Comparison of ENCODE assay signal across 8 cellular contexts in genomic region chr19:13051581-13052165, GRCh38. TPM values are rescaled to one million over a fixed set of nuclear protein-coding genes. Genes with fewer than 3 reads are reported as not detected.
A peak's percentile ranks its signal among the peaks of the same experiment; 100 is the strongest.
DNase-seq lines count a peak whose midpoint lies in the region; ATAC-seq, FAIRE-seq and TF ChIP-seq lines count a peak whose summit lies in the region.

No MANE protein-coding gene starts in this region.

- H3K9me3 ChIP-seq in keratinocyte (ENCODE audit: control insufficient read depth, low read depth, low read length), result no peaks in the 10 kb centered on the region

- peaks cover 4% of the 10 kb centered on the region for H3K9me1 ChIP-seq in keratinocyte (ENCODE audit: control insufficient read depth, extremely low read depth, insufficient read depth, low read length)

- dilution Hi-C loops in keratinocyte (cut with MboI; ENCODE audit: extremely low pct_ligation_motif_present, low sequenced_read_pairs), result no loop called here

- no peak for ATAC-seq in stimulated activated naive CD8-positive, alpha-beta T cell treated with anti-CD3 and anti-CD28 coated beads, Interleukin-15, Interleukin-2, amounts not matched to agents 100 U/mL and 50 U/mL, for 24 hours

- H3K4me1 ChIP-seq in keratinocyte (ENCODE audit: control insufficient read depth, extremely low read depth, insufficient read depth, low read length), result peaks cover 64% of the 10 kb centered on the region

- peaks cover 0 to 4% of the 10 kb centered on the region in 2 experiments for H3K36me3 ChIP-seq in keratinocyte (ENCODE audit: control insufficient read depth in 2 of 2, extremely low read depth in 1 of 2, insufficient read depth in 2 of 2, low read length in 2 of 2)

- peaks cover 33% of the 10 kb centered on the region for H3K79me2 ChIP-seq in keratinocyte (ENCODE audit: control insufficient read depth, insufficient read depth, low read length)

- H3K9ac ChIP-seq in keratinocyte (ENCODE audit: control insufficient read depth, extremely low read depth, insufficient read depth, low read length), result no peak overlapping the region

- no peaks in the 10 kb centered on the region for H3K27me3 ChIP-seq in keratinocyte (ENCODE audit: control insufficient read depth, extremely low read depth, insufficient read depth, low read length)

- no peak overlapping the region for H3K4me3 ChIP-seq in GM12865 (ENCODE audit: low read depth, low read length)
- H3K4me3 ChIP-seq in keratinocyte (ENCODE audit: control insufficient read depth in 2 of 3, extremely low read depth in 1 of 3, insufficient read depth in 2 of 3, low read depth in 1 of 3, low read length in 3 of 3), result peak overlapping the region in 1 of 3 experiments; percentile 25

- no peak for TF ChIP-seq CTCF in GM12865 (IDR thresholded peaks at IDR 0.05; ENCODE audit: insufficient read depth, low read depth, low read length, missing control alignments)
- TF ChIP-seq CTCF in keratinocyte (optimal IDR thresholded peaks at IDR 0.05 in 1 of 3, IDR thresholded peaks at IDR 0.05 in 1 of 3, conservative IDR thresholded peaks at IDR 0.05 in 1 of 3; ENCODE audit: extremely low read depth in 1 of 3, insufficient read depth in 2 of 3, low read length in 3 of 3), result no peak

- DNase-seq in GM12865 (ENCODE audit: low read depth) (peak; percentile 18), NCI-H2107 (lab: John Stamatoyannopoulos, UW) (peak; percentile 61), keratinocyte (ENCODE audit: low read depth, low spot score) (no peak), inferior parietal cortex (ENCODE audit: extremely low spot score) (no peak), SW480 (ENCODE audit: low spot score) (no peak), SIG-M5 treated with dmso at 0.1 percent for 504 hours (lab: John Stamatoyannopoulos, UW; ENCODE audit: unreplicated experiment) (no peak)
- DNase-seq in stimulated activated naive CD8-positive, alpha-beta T cell treated with anti-CD3 and anti-CD28 coated beads, Interleukin-15, Interleukin-2, amounts not matched to agents 100 U/mL and 50 U/mL, for 24 hours, result peak; percentile 45

- H3K27ac ChIP-seq in angular gyrus (ENCODE audit: low read depth, low read length) (peak overlapping the region; percentile 80), keratinocyte (ENCODE audit: control insufficient read depth, insufficient read depth, low read length) (no peak overlapping the region)

- H3K4me2 ChIP-seq in keratinocyte (ENCODE audit: control insufficient read depth, extremely low read depth, insufficient read depth, low read depth, low read length), result peak overlapping the region; percentile 53

- no peak overlapping the region for H2AFZ ChIP-seq in keratinocyte (ENCODE audit: control insufficient read depth, low read length)

- peaks cover 4% of the 10 kb centered on the region for H4K20me1 ChIP-seq in keratinocyte (ENCODE audit: control insufficient read depth, extremely low read depth, insufficient read depth, low read length)

- no peak for FAIRE-seq in keratinocyte (lab: Jason Lieb, UNC)

RNA-seq across cellular contexts. Expression of gene LYL1, which starts 51.0 kb away (rescaled TPM):
- polyA plus RNA-seq in keratinocyte, result 0.07 to 0.26 TPM (median 0.13 TPM) in 3 replicates
- 0.35 TPM for polyA plus RNA-seq in keratinocyte (2011; ENCODE audit: low read depth)
- 0.08 and 0.09 TPM in 2 replicates for polyA plus RNA-seq in keratinocyte (2011; cell fraction: cytosol; rRNA removed)
- 0.08 and 0.19 TPM in 2 replicates for polyA plus RNA-seq in keratinocyte (2011; cell fraction: nucleus; rRNA removed)
- 0.10 and 0.50 TPM in 2 replicates for polyA plus RNA-seq in keratinocyte (2012; ENCODE audit: low replicate concordance)
- polyA minus RNA-seq in keratinocyte, result 0.20 TPM in 1 of 3 replicates, not detected in the others
- polyA minus RNA-seq in keratinocyte (2011; cell fraction: cytosol; rRNA and poly(A)+ RNA removed), result not detected
- not detected in 2 replicates for polyA minus RNA-seq in keratinocyte (2011; cell fraction: nucleus; rRNA and poly(A)+ RNA removed)

RNA-seq across cellular contexts. Expression of gene NFIX, which starts 56.4 kb away (rescaled TPM):
- polyA plus RNA-seq in keratinocyte, result 3.1 to 21.4 TPM (median 5.2 TPM) in 3 replicates
- polyA plus RNA-seq in keratinocyte (2011; ENCODE audit: low read depth), result 13.1 TPM
- 8.8 and 19.1 TPM in 2 replicates for polyA plus RNA-seq in keratinocyte (2011; cell fraction: cytosol; rRNA removed)
- 16.8 and 22.7 TPM in 2 replicates for polyA plus RNA-seq in keratinocyte (2011; cell fraction: nucleus; rRNA removed)
- polyA plus RNA-seq in keratinocyte (2012; ENCODE audit: low replicate concordance), result 11.9 and 50.9 TPM in 2 replicates
- polyA minus RNA-seq in keratinocyte, result 8.7 to 101 TPM (median 9.2 TPM) in 3 replicates
- polyA minus RNA-seq in keratinocyte (2011; cell fraction: cytosol; rRNA and poly(A)+ RNA removed), result 22.1 TPM
- polyA minus RNA-seq in keratinocyte (2011; cell fraction: nucleus; rRNA and poly(A)+ RNA removed), result 9.8 and 16.2 TPM in 2 replicates

Comparison
In these comparisons a context has a peak if more than half of its experiments do, and no peak if none do; other contexts are left out.
1. DNase-seq: peak in GM12865 (single experiment), NCI-H2107 (single experiment) and stimulated activated naive CD8-positive, alpha-beta T cell treated with anti-CD3 and anti-CD28 coated beads, Interleukin-15, Interleukin-2, amounts not matched to agents 100 U/mL and 50 U/mL, for 24 hours (single experiment); none in keratinocyte (single experiment), inferior parietal cortex (single experiment), SW480 (single experiment) and SIG-M5 treated with dmso at 0.1 percent for 504 hours (single experiment).